11 cellular contexts compared by ENCODE assay signal in genomic region chr22:46057206-46057605, GRCh38.
DNase-seq lines count a peak whose midpoint lies in the region; ATAC-seq, FAIRE-seq and TF ChIP-seq lines count a peak whose summit lies in the region.
"Had no signal": no experiment of that assay in that cellular context is flagged by ENCODE, and none has a peak within 500 bp of the region (broad histone marks: within the 10 kb centered on the region; RNA-seq: fewer than 3 reads in every experiment).

No MANE protein-coding gene starts in this region.

- no TSS peak for BruUV-seq in GM12878 (replicated peaks; lab: Mats Ljungman, UMichigan)

- peaks cover 6% of the 10 kb centered on the region for H3K79me2 ChIP-seq in GM12878 (ENCODE audit: control insufficient read depth, insufficient read depth, low read length)

- DNase-seq in activated CD8-positive, alpha-beta memory T cell treated with anti-CD3 and anti-CD28 coated beads, Interleukin-2, amount 50 U/mL, for 48 hours = peak; percentile 23
- no peak for DNase-seq in activated CD8-positive, alpha-beta memory T cell treated with anti-CD3 and anti-CD28 coated beads, Interleukin-2, amount 10 ng/mL, durations not matched to agents 7 days and 5 days
- no peak for DNase-seq in GM12878 (ENCODE audit: low read depth, low spot score)
- peak; percentile 72 for DNase-seq in medulla oblongata (ENCODE audit: extremely low spot score)
- DNase-seq in upper lobe of right lung = peak; percentile 40
- no peak for DNase-seq in effector CD4-positive, alpha-beta T cell
- no peak for DNase-seq in stimulated activated naive CD8-positive, alpha-beta T cell treated with anti-CD3 and anti-CD28 coated beads, Interleukin-15, amount 100 ng/mL, for 72 hours
- DNase-seq: Calu3, H7, NCI-H446 had no signal

- peaks cover 38% of the 10 kb centered on the region for H3K4me1 Mint-ChIP-seq in activated CD8-positive, alpha-beta memory T cell treated with anti-CD3 and anti-CD28 coated beads, Interleukin-2, amount 10 ng/mL, durations not matched to agents 7 days and 5 days
- peaks cover 60% of the 10 kb centered on the region for H3K4me1 Mint-ChIP-seq in stimulated activated naive CD8-positive, alpha-beta T cell treated with anti-CD3 and anti-CD28 coated beads, Interleukin-15, amount 100 ng/mL, for 72 hours

- no peaks in the 10 kb centered on the region for H3K9me3 ChIP-seq in GM12878 (replicated peaks; ENCODE audit: control insufficient read depth, insufficient read depth, low read length)
- H3K9me3 ChIP-seq in upper lobe of right lung = no peaks in the 10 kb centered on the region

- H3K4me1 ChIP-seq in GM12878 (ENCODE audit: control insufficient read depth, insufficient read depth, low read length) (peaks cover 34% of the 10 kb centered on the region), upper lobe of right lung (peaks cover 66% of the 10 kb centered on the region)

- no peak overlapping the region; the same call in 1 of the 2 replicates for H3K9ac ChIP-seq in GM12878 (ENCODE audit: control insufficient read depth, insufficient read depth, low read length)

- CTCF ChIA-PET in activated CD8-positive, alpha-beta memory T cell treated with anti-CD3 and anti-CD28 coated beads, Interleukin-2, amount 10 ng/mL, durations not matched to agents 7 days and 5 days (lab: Charles Lee) = interaction anchor here (1.2 to 1.4 kb wide), 3 partner anchors 20 to 60 kb away, joined by 4 to 6 read pairs (median 5); no protein-coding TSS in a partner anchor
- CTCF ChIA-PET in GM12878 (lab: Yijun Ruan, JAX) = no interaction called here

- no peaks in the 10 kb centered on the region for H3K36me3 ChIP-seq in GM12878 (ENCODE audit: control insufficient read depth in 2 of 2, insufficient read depth in 2 of 2, low read length in 1 of 2)
- no peaks in the 10 kb centered on the region for H3K36me3 ChIP-seq in upper lobe of right lung

- SMC1A ChIA-PET in GM12878 (lab: Charles Lee; ENCODE audit: uncharacterized antibody, unreplicated experiment) = interaction anchor here (0.8 kb wide), 1 partner anchor 40 kb away, joined by 3 read pairs; no protein-coding TSS in a partner anchor

- TF ChIP-seq CTCF in GM12878 (IDR thresholded peaks at IDR 0.05 in 2 of 3, conservative IDR thresholded peaks at IDR 0.05 in 1 of 3; ENCODE audit: control insufficient read depth in 2 of 3, extremely low read depth in 1 of 3, insufficient read depth in 1 of 3, low read depth in 3 of 3, low read length in 3 of 3) = no peak
- no peak for TF ChIP-seq CTCF in upper lobe of right lung (IDR thresholded peaks at IDR 0.05)

- no peaks in the 10 kb centered on the region; a peak in 1 of 4 replicates for H3K27me3 ChIP-seq in GM12878 (replicated peaks in 1 of 2; ENCODE audit: control insufficient read depth in 2 of 2, insufficient read depth in 2 of 2, low read length in 1 of 2)
- no peaks in the 10 kb centered on the region for H3K27me3 ChIP-seq in upper lobe of right lung

- POLR2A ChIA-PET in GM12878 (lab: Charles Lee) = no interaction called here

- no peak for TF ChIP-seq POLR2A in GM12878 (IDR thresholded peaks at IDR 0.05; ENCODE audit: low read depth, low read length)

- no peak for TF ChIP-seq RAD21 in GM12878 (IDR thresholded peaks at IDR 0.05; ENCODE audit: insufficient read depth, low read depth, low read length)

- no peak overlapping the region for H2AFZ ChIP-seq in GM12878 (ENCODE audit: control insufficient read depth, low read depth, low read length)

- H3K27ac ChIP-seq in GM12878 (ENCODE audit: control insufficient read depth, insufficient read depth) = peak overlapping the region; percentile 79; the same call in 1 of the 2 replicates
- H3K27ac ChIP-seq in upper lobe of right lung = peak overlapping the region; percentile 98

- RAD21 ChIA-PET in GM12878 (lab: Charles Lee; ENCODE audit: unreplicated experiment) = no interaction called here

- H3K27me3 Mint-ChIP-seq in activated CD8-positive, alpha-beta memory T cell treated with anti-CD3 and anti-CD28 coated beads, Interleukin-2, amount 10 ng/mL, durations not matched to agents 7 days and 5 days = peaks cover 2% of the 10 kb centered on the region
- no peaks in the 10 kb centered on the region for H3K27me3 Mint-ChIP-seq in stimulated activated naive CD8-positive, alpha-beta T cell treated with anti-CD3 and anti-CD28 coated beads, Interleukin-15, amount 100 ng/mL, for 72 hours

- FAIRE-seq in GM12878 (lab: Jason Lieb, UNC) = no peak

- H3K36me3 Mint-ChIP-seq in activated CD8-positive, alpha-beta memory T cell treated with anti-CD3 and anti-CD28 coated beads, Interleukin-2, amount 10 ng/mL, durations not matched to agents 7 days and 5 days = peaks cover 3% of the 10 kb centered on the region

- no peak for TF ChIP-seq EP300 in GM12878 (IDR thresholded peaks at IDR 0.05; ENCODE audit: borderline replicate concordance in 1 of 2, control insufficient read depth in 1 of 2, low read depth in 2 of 2, low read length in 2 of 2)

- no peaks in the 10 kb centered on the region for H4K20me1 ChIP-seq in GM12878 (ENCODE audit: control insufficient read depth, insufficient read depth)

- WGBS in GM12878 (ENCODE audit: insufficient coverage, insufficient replicate concordance, low lambda C conversion rate, missing lambda C conversion rate) = 48% methylated on average over 8 of the region's 8 CpGs

- intact Hi-C loops in GM12878 (cut with micrococcal nuclease; ENCODE audit: unreplicated experiment) (no loop called here), upper lobe of right lung (cut with DNase I) (no loop called here)

- no peak overlapping the region for H3K27ac Mint-ChIP-seq in activated CD8-positive, alpha-beta memory T cell treated with anti-CD3 and anti-CD28 coated beads, Interleukin-2, amount 10 ng/mL, durations not matched to agents 7 days and 5 days
- H3K27ac Mint-ChIP-seq in stimulated activated naive CD8-positive, alpha-beta T cell treated with anti-CD3 and anti-CD28 coated beads, Interleukin-15, amount 100 ng/mL, for 72 hours = peak overlapping the region in 1 of 2 donors; percentile 89

- H3K4me3 ChIP-seq in GM12878 (peak overlapping the region; percentile 25; the same call in 1 of the 2 replicates), upper lobe of right lung (peak overlapping the region; percentile 81)

- peak overlapping the region; percentile 97 for H3K4me2 ChIP-seq in GM12878 (ENCODE audit: control insufficient read depth, insufficient read depth)

- no peak for ATAC-seq in activated CD8-positive, alpha-beta memory T cell treated with anti-CD3 and anti-CD28 coated beads, Interleukin-2, amount 10 ng/mL, durations not matched to agents 7 days and 5 days
- no peak for ATAC-seq in GM12878
- no peak for ATAC-seq in upper lobe of right lung
- no peak for ATAC-seq in stimulated activated naive CD8-positive, alpha-beta T cell treated with anti-CD3 and anti-CD28 coated beads, Interleukin-15, amount 100 ng/mL, for 72 hours
- no peak for ATAC-seq in esophagus mucosa

- H3K9me3 Mint-ChIP-seq in activated CD8-positive, alpha-beta memory T cell treated with anti-CD3 and anti-CD28 coated beads, Interleukin-2, amount 10 ng/mL, durations not matched to agents 7 days and 5 days (ENCODE audit: low read depth) = no peaks in the 10 kb centered on the region
- H3K9me3 Mint-ChIP-seq in stimulated activated naive CD8-positive, alpha-beta T cell treated with anti-CD3 and anti-CD28 coated beads, Interleukin-15, amount 100 ng/mL, for 72 hours = no peaks in the 10 kb centered on the region

- in situ Hi-C loops in GM12878 (cut with MboI) = no loop called here

- no peak overlapping the region for H3K4me3 Mint-ChIP-seq in activated CD8-positive, alpha-beta memory T cell treated with anti-CD3 and anti-CD28 coated beads, Interleukin-2, amount 10 ng/mL, durations not matched to agents 7 days and 5 days
- H3K4me3 Mint-ChIP-seq in stimulated activated naive CD8-positive, alpha-beta T cell treated with anti-CD3 and anti-CD28 coated beads, Interleukin-15, amount 100 ng/mL, for 72 hours = peak overlapping the region in 1 of 2 donors; percentile 3

TF ChIP-seq in GM12878, 131 proteins besides CTCF, POLR2A, EP300 and RAD21 (continues in another document):
- TF ChIP-seq, protein P1, sequence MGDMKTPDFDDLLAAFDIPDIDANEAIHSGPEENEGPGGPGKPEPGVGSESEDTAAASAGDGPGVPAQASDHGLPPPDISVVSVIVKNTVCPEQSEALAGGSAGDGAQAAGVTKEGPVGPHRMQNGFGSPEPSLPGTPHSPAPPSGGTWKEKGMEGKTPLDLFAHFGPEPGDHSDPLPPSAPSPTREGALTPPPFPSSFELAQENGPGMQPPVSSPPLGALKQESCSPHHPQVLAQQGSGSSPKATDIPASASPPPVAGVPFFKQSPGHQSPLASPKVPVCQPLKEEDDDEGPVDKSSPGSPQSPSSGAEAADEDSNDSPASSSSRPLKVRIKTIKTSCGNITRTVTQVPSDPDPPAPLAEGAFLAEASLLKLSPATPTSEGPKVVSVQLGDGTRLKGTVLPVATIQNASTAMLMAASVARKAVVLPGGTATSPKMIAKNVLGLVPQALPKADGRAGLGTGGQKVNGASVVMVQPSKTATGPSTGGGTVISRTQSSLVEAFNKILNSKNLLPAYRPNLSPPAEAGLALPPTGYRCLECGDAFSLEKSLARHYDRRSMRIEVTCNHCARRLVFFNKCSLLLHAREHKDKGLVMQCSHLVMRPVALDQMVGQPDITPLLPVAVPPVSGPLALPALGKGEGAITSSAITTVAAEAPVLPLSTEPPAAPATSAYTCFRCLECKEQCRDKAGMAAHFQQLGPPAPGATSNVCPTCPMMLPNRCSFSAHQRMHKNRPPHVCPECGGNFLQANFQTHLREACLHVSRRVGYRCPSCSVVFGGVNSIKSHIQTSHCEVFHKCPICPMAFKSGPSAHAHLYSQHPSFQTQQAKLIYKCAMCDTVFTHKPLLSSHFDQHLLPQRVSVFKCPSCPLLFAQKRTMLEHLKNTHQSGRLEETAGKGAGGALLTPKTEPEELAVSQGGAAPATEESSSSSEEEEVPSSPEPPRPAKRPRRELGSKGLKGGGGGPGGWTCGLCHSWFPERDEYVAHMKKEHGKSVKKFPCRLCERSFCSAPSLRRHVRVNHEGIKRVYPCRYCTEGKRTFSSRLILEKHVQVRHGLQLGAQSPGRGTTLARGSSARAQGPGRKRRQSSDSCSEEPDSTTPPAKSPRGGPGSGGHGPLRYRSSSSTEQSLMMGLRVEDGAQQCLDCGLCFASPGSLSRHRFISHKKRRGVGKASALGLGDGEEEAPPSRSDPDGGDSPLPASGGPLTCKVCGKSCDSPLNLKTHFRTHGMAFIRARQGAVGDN (IDR thresholded peaks at IDR 0.05) = no peak
- TF ChIP-seq WRNIP1 (IDR thresholded peaks at IDR 0.05; ENCODE audit: borderline replicate concordance, low read depth, low read length) = no peak
- TF ChIP-seq RBBP5 (conservative IDR thresholded peaks at IDR 0.05) = no peak
- no peak for TF ChIP-seq BCL11A (IDR thresholded peaks at IDR 0.05; ENCODE audit: low read depth, low read length)
- no peak for TF ChIP-seq KDM1A (IDR thresholded peaks at IDR 0.05; ENCODE audit: borderline replicate concordance)
- no peak for TF ChIP-seq TAF1 (IDR thresholded peaks at IDR 0.05; ENCODE audit: borderline replicate concordance, low read depth, low read length)

Comparison
In these comparisons a context has a peak if more than half of its experiments do, and no peak if none do; other contexts are left out.
1. DNase-seq: peak in activated CD8-positive, alpha-beta memory T cell treated with anti-CD3 and anti-CD28 coated beads, Interleukin-2, amount 50 U/mL, for 48 hours (single experiment), medulla oblongata (single experiment) and upper lobe of right lung (single experiment); none in activated CD8-positive, alpha-beta memory T cell treated with anti-CD3 and anti-CD28 coated beads, Interleukin-2, amount 10 ng/mL, durations not matched to agents 7 days and 5 days (single experiment), GM12878 (single experiment), effector CD4-positive, alpha-beta T cell (single experiment) and stimulated activated naive CD8-positive, alpha-beta T cell treated with anti-CD3 and anti-CD28 coated beads, Interleukin-15, amount 100 ng/mL, for 72 hours (0 of 2).